ENCODE assay signal across 13 cellular contexts in genomic region chr1:39572379-39573096, GRCh38. TPM values are rescaled to one million over a fixed set of nuclear protein-coding genes. Genes with fewer than 3 reads are reported as not detected.
A peak's percentile ranks its signal among the peaks of the same experiment; 100 is the strongest.
DNase-seq lines count a peak whose midpoint lies in the region; ATAC-seq and TF ChIP-seq lines count a peak whose summit lies in the region.
"Had no signal": no experiment of that assay in that cellular context is flagged by ENCODE, and none has a peak within 500 bp of the region (broad histone marks: within the 10 kb centered on the region; RNA-seq: fewer than 3 reads in every experiment).

No MANE protein-coding gene starts in this region.

- H3K4me2 ChIP-seq in IMR-90 (ENCODE audit: low read depth, low read length), result no peak overlapping the region

- H3K27me3 ChIP-seq in IMR-90 (ENCODE audit: control insufficient read depth, insufficient read depth, low read length), result no peaks in the 10 kb centered on the region
- no peaks in the 10 kb centered on the region for H3K27me3 ChIP-seq in spleen (replicated peaks in 1 of 7)
- H3K27me3 ChIP-seq: ascending aorta, tibial artery had no signal

- H3K14ac ChIP-seq in IMR-90 (replicated peaks; ENCODE audit: low read depth, low read length), result no peak overlapping the region

- no TSS peak for BruUV-seq in IMR-90 (replicated peaks; lab: Mats Ljungman, UMichigan)

- 0 out of 2 replicates have a peak overlapping the region, but pooled peaks have one; percentile 7 for H3K23ac ChIP-seq in IMR-90 (ENCODE audit: low read depth, low read length)

- no peak overlapping the region for H3K4ac ChIP-seq in IMR-90 (ENCODE audit: low read depth, low read length)

- no peak overlapping the region for H2BK120ac ChIP-seq in IMR-90 (ENCODE audit: low read depth, low read length)

- dilution Hi-C loops in IMR-90 (cut with HindIII; ENCODE audit: low sequenced_read_pairs, unreplicated experiment), result no loop called here

- no peak overlapping the region for H2AFZ ChIP-seq in IMR-90 (replicated peaks; ENCODE audit: low read length, poor library complexity)

- no peak overlapping the region for H2AK9ac ChIP-seq in IMR-90 (replicated peaks; ENCODE audit: low read depth, low read length, poor library complexity)

- no peaks in the 10 kb centered on the region for H3K9me3 ChIP-seq in IMR-90 (ENCODE audit: control insufficient read depth, insufficient read depth, low read length)
- H3K9me3 ChIP-seq in spleen, result no peaks in the 10 kb centered on the region
- H3K9me3 ChIP-seq: ascending aorta, tibial artery had no signal

- H3K4me1 Mint-ChIP-seq in activated T-cell treated with anti-CD3 and anti-CD28 coated beads, Interleukin-2, amount 50 U/mL, for 72 hours (ENCODE audit: low read depth), result peaks cover 58% of the 10 kb centered on the region
- H3K4me1 Mint-ChIP-seq in brain (peaks cover 43% of the 10 kb centered on the region), progenitor cell of endocrine pancreas (ENCODE audit: low read depth) (peaks cover 49% of the 10 kb centered on the region)

- H4K8ac ChIP-seq in IMR-90 (ENCODE audit: low read depth in 2 of 2, low read length in 2 of 2), result no peak overlapping the region

- H2BK15ac ChIP-seq in IMR-90 (ENCODE audit: low read depth, low read length), result no peak overlapping the region

- no peak overlapping the region for H2BK5ac ChIP-seq in IMR-90 (ENCODE audit: low read depth, low read length, poor library complexity, severe bottlenecking)

- H3K4me3 ChIP-seq in IMR-90 (ENCODE audit: insufficient read depth, low read depth, low read length) (no peak overlapping the region), spleen (no peak overlapping the region)

- H3K18ac ChIP-seq in IMR-90 (ENCODE audit: low read depth, low read length), result no peak overlapping the region

- WGBS in IMR-90 (ENCODE audit: extremely low coverage in 2 of 2, insufficient read length in 1 of 2), 2 experiments, result no CpG with 5 or more reads among the region's 5 CpGs
- WGBS in spleen, 5 donors, result 73 to 79% (median 74%) methylated on average over 5 of the region's 5 CpGs

- H4K5ac ChIP-seq in IMR-90 (ENCODE audit: low read depth, low read length), result no peak overlapping the region

- peaks cover 68% of the 10 kb centered on the region for H4K20me1 ChIP-seq in IMR-90 (ENCODE audit: insufficient read depth, low read length)

- no peak for TF ChIP-seq RAD21 in IMR-90 (IDR thresholded peaks at IDR 0.05; ENCODE audit: low read length)

- H3K27ac Mint-ChIP-seq in activated T-cell treated with anti-CD3 and anti-CD28 coated beads, Interleukin-2, amount 50 U/mL, for 72 hours, result peak overlapping the region; percentile 77
- peak overlapping the region in 3 of 5 experiments; percentile 7 to 58 (median 11) for H3K27ac Mint-ChIP-seq in brain
- H3K27ac Mint-ChIP-seq in progenitor cell of endocrine pancreas, result peak overlapping the region; percentile 47

- in situ Hi-C loops in IMR-90 (cut with MboI; ENCODE audit: low sequenced_read_pairs), result no loop called here

- no peak overlapping the region for H2BK20ac ChIP-seq in IMR-90 (ENCODE audit: low read depth, low read length)

- peaks cover 9 to 45% of the 10 kb centered on the region in 2 donors for H3K36me3 Mint-ChIP-seq in activated T-cell treated with anti-CD3 and anti-CD28 coated beads, Interleukin-2, amount 50 U/mL, for 72 hours (ENCODE audit: insufficient read depth in 2 of 2)
- H3K36me3 Mint-ChIP-seq in brain, result peaks cover 74% of the 10 kb centered on the region
- H3K36me3 Mint-ChIP-seq in progenitor cell of endocrine pancreas (ENCODE audit: insufficient read depth), result peaks cover 39% of the 10 kb centered on the region

- intact Hi-C loops in IMR-90 (cut with micrococcal nuclease) (no loop called here), spleen (cut with DNase I; ENCODE audit: low total_unique reads) (no loop called here)

- H3K27me3 Mint-ChIP-seq in activated T-cell treated with anti-CD3 and anti-CD28 coated beads, Interleukin-2, amount 50 U/mL, for 72 hours (ENCODE audit: low read depth), result no peaks in the 10 kb centered on the region
- H3K27me3 Mint-ChIP-seq in brain (peaks cover 4% of the 10 kb centered on the region), progenitor cell of endocrine pancreas (no peaks in the 10 kb centered on the region)
- H3K27me3 Mint-ChIP-seq: activated CD4-positive, alpha-beta T cell treated with anti-CD3 and anti-CD28 coated beads, Interleukin-2, amount 10 ng/mL, durations not matched to agents 7 days and 5 days had no signal

- H3K4me1 ChIP-seq in IMR-90 (ENCODE audit: control insufficient read depth, insufficient read depth, low read length) (peaks cover 13% of the 10 kb centered on the region), spleen (peaks cover 28 to 48% (median 37%) of the 10 kb centered on the region in 6 donors)

- no peak for DNase-seq in activated T-cell treated with anti-CD3 and anti-CD28 coated beads, Interleukin-2, amount 50 U/mL, for 72 hours
- no peak for DNase-seq in activated T-cell treated with anti-CD3 and anti-CD28 coated beads, Interleukin-2, amount 50 U/mL, for 48 hours
- DNase-seq in IMR-90, result no peak
- no peak for DNase-seq in progenitor cell of endocrine pancreas (ENCODE audit: low spot score, unreplicated experiment)
- no peak for DNase-seq in spleen
- DNase-seq: activated CD4-positive, alpha-beta T cell treated with anti-CD3 and anti-CD28 coated beads, Interleukin-2, amount 10 ng/mL, durations not matched to agents 7 days and 5 days; NCI-H1694; retina; tibial artery had no signal

- H3K79me1 ChIP-seq in IMR-90 (ENCODE audit: low read depth in 1 of 2, low read length in 2 of 2), result peaks cover 29 to 59% of the 10 kb centered on the region in 2 experiments

- H3K27ac ChIP-seq in IMR-90 (ENCODE audit: insufficient read depth, low read length), result no peak overlapping the region
- no peak overlapping the region for H3K27ac ChIP-seq in spleen
- H3K27ac ChIP-seq: ascending aorta, tibial artery had no signal

- TF ChIP-seq CTCF in IMR-90 (conservative IDR thresholded peaks at IDR 0.05; ENCODE audit: low read depth, low read length) (no peak), brain (conservative IDR thresholded peaks at IDR 0.05) (no peak), progenitor cell of endocrine pancreas (IDR thresholded peaks at IDR 0.05; ENCODE audit: unreplicated experiment) (no peak), spleen (IDR thresholded peaks at IDR 0.05 in 8 of 11, conservative IDR thresholded peaks at IDR 0.05 in 3 of 11) (no peak)

- peak overlapping the region; percentile 93 to 96 for H3K4me3 Mint-ChIP-seq in activated T-cell treated with anti-CD3 and anti-CD28 coated beads, Interleukin-2, amount 50 U/mL, for 72 hours
- H3K4me3 Mint-ChIP-seq in brain (peak overlapping the region; percentile 39 to 95 (median 92)), progenitor cell of endocrine pancreas (ENCODE audit: low read depth) (peak overlapping the region; percentile 90)

- no peak overlapping the region for H4K91ac ChIP-seq in IMR-90 (ENCODE audit: insufficient read depth, low read depth, low read length)

- H2AK5ac ChIP-seq in IMR-90 (ENCODE audit: low read depth, low read length), result no peak overlapping the region

- H3K56ac ChIP-seq in IMR-90 (ENCODE audit: extremely low read depth, insufficient read depth, low read length), result no peak overlapping the region

- TF ChIP-seq POLR2A in IMR-90 (IDR thresholded peaks at IDR 0.05; ENCODE audit: low read depth, low read length), result no peak
- TF ChIP-seq POLR2A in spleen (IDR thresholded peaks at IDR 0.05), result no peak

- peaks cover 9% of the 10 kb centered on the region for H3K9me1 ChIP-seq in IMR-90 (ENCODE audit: insufficient read depth, low read length)

- peaks cover 54% of the 10 kb centered on the region for H3K36me3 ChIP-seq in IMR-90 (ENCODE audit: control insufficient read depth, insufficient read depth, low read length)
- H3K36me3 ChIP-seq in spleen, result peaks cover 14 to 72% (median 52%) of the 10 kb centered on the region in 6 donors

- no peaks in the 10 kb centered on the region for H3K9me3 Mint-ChIP-seq in activated T-cell treated with anti-CD3 and anti-CD28 coated beads, Interleukin-2, amount 50 U/mL, for 72 hours
- H3K9me3 Mint-ChIP-seq in brain (no peaks in the 10 kb centered on the region), progenitor cell of endocrine pancreas (ENCODE audit: low read depth) (no peaks in the 10 kb centered on the region)
- H3K9me3 Mint-ChIP-seq: activated CD4-positive, alpha-beta T cell treated with anti-CD3 and anti-CD28 coated beads, Interleukin-2, amount 10 ng/mL, durations not matched to agents 7 days and 5 days had no signal

- CTCF ChIA-PET in IMR-90 (lab: Yijun Ruan, JAX), result no interaction called here

- no peak overlapping the region for H3K9ac ChIP-seq in IMR-90 (ENCODE audit: low read depth, low read length)

- POLR2A ChIA-PET in IMR-90 (lab: Charles Lee; ENCODE audit: unreplicated experiment), result no interaction called here

- peak in 1 of 2 donors; percentile 17 for ATAC-seq in activated T-cell treated with anti-CD3 and anti-CD28 coated beads, Interleukin-2, amount 50 U/mL, for 72 hours (replicated peaks in 1 of 2)
- ATAC-seq in IMR-90 (ENCODE audit: low read depth) (no peak), HG02610 (IDR thresholded peaks at IDR 0.05; ENCODE audit: unreplicated experiment) (no peak), HG03039 (IDR thresholded peaks at IDR 0.05; ENCODE audit: unreplicated experiment) (no peak)

TF ChIP-seq in IMR-90, 13 proteins besides CTCF, POLR2A, EP300 and RAD21:
- TF ChIP-seq FOS (IDR thresholded peaks at IDR 0.05; ENCODE audit: low read depth, low read length) (no peak), CHD1 (IDR thresholded peaks at IDR 0.05; ENCODE audit: low read depth, low read length) (no peak), CEBPB (IDR thresholded peaks at IDR 0.05; ENCODE audit: low read depth, low read length) (no peak), MAFK (IDR thresholded peaks at IDR 0.05; ENCODE audit: low read depth, low read length) (no peak), MXI1 (IDR thresholded peaks at IDR 0.05; ENCODE audit: borderline replicate concordance, low read depth, low read length) (no peak), BHLHE40 (IDR thresholded peaks at IDR 0.05; ENCODE audit: low read depth, low read length) (no peak)

RNA-seq across cellular contexts. Expression of gene PABPC4, which starts 4.1 kb away (rescaled TPM):
- total RNA-seq in activated T-cell treated with anti-CD3 and anti-CD28 coated beads, Interleukin-2, amount 50 U/mL, for 72 hours, result 100 to 1,000 TPM; 333 to 424 TPM
- total RNA-seq in IMR-90 (2012; rRNA removed), result 74.9 and 78.6 TPM in 2 replicates
- polyA plus RNA-seq in IMR-90 (2012; rRNA removed), result 90.3 and 108 TPM in 2 replicates
- 85.8 and 94.9 TPM in 2 replicates for polyA plus RNA-seq in IMR-90 (2012; cell fraction: cytosol; rRNA removed)
- polyA plus RNA-seq in IMR-90 (2012; cell fraction: nucleus; rRNA removed; ENCODE audit: low replicate concordance), result 274 and 320 TPM in 2 replicates
- 71.3 TPM for polyA plus RNA-seq in brain (ENCODE audit: insufficient read depth, low read depth, low replicate concordance)
- 324 and 325 TPM in 2 replicates for total RNA-seq in progenitor cell of endocrine pancreas
- 100 to 1,000 TPM; 145 to 241 (median 172) TPM for total RNA-seq in spleen
- 100 to 1,000 TPM; 111 to 117 (median 114) TPM for polyA plus RNA-seq in spleen

Comparison
In these comparisons a context has a peak if more than half of its experiments do, and no peak if none do; other contexts are left out.
1. H3K27ac Mint-ChIP-seq: peak in every context shown above with its lines; median percentile 77 in activated T-cell treated with anti-CD3 and anti-CD28 coated beads, Interleukin-2, amount 50 U/mL, for 72 hours; 47 in progenitor cell of endocrine pancreas; 11 in brain.